9 cellular contexts compared by ENCODE assay signal in genomic region chr4:152278505-152279301, GRCh38.
A peak's percentile ranks its signal among the peaks of the same experiment; 100 is the strongest.
DNase-seq lines count a peak whose midpoint lies in the region; ATAC-seq and FAIRE-seq lines count a peak whose summit lies in the region.
"Had no signal": no experiment of that assay in that cellular context is flagged by ENCODE, and none has a peak within 500 bp of the region (broad histone marks: within the 10 kb centered on the region; RNA-seq: fewer than 3 reads in every experiment).

No MANE protein-coding gene starts in this region.

- no peak for FAIRE-seq in urothelium cell line (lab: Jason Lieb, UNC)
- FAIRE-seq: K562 had no signal

- DNase-seq in Caki2 (ENCODE audit: low read depth) (peak; percentile 85), head of caudate nucleus (peak; percentile 26 to 93 (median 74)), Right ventricle myocardium superior (no peak), urothelium cell line (ENCODE audit: low spot score) (no peak), 8988T (no peak)
- DNase-seq in activated CD4-positive, alpha-beta T cell treated with anti-CD3 and anti-CD28 coated beads for 48 hours, result no peak

- intact Hi-C loops in head of caudate nucleus (cut with DNase I) (no loop called here), Right ventricle myocardium superior (cut with DNase I) (no loop called here)

- ATAC-seq in GM21528 (IDR thresholded peaks at IDR 0.05; ENCODE audit: low FRiP score, unreplicated experiment), result peak; percentile 70
- peak; percentile 47 for ATAC-seq in HG03565 (IDR thresholded peaks at IDR 0.05; ENCODE audit: unreplicated experiment)
- ATAC-seq in Right ventricle myocardium superior (ENCODE audit: poor library complexity), result no peak
- ATAC-seq: K562 had no signal

- in situ Hi-C loops in Caki2 (cut with HindIII; ENCODE audit: low pct_unique_long_range_greater_than_20kb, low sequenced_read_pairs), result no loop called here

Comparison
In these comparisons a context has a peak if more than half of its experiments do, and no peak if none do; other contexts are left out.
1. DNase-seq: peak in Caki2 (single experiment) and head of caudate nucleus (42 of 42); none in Right ventricle myocardium superior (single experiment), activated CD4-positive, alpha-beta T cell treated with anti-CD3 and anti-CD28 coated beads for 48 hours (single experiment), urothelium cell line (single experiment) and 8988T (single experiment).